In genomic region chr4:77859256-77859655, GRCh38 we compare ENCODE assay signal across 1 cellular context.
TF ChIP-seq lines count a peak whose summit lies in the region.

No MANE protein-coding gene starts in this region.

TF ChIP-seq in SK-N-SH treated with all-trans-retinoic acid at 6 μM for 48 hours, 23 proteins besides CTCF, POLR2A, EP300 and RAD21 (continued from another document):
- TF ChIP-seq ISL1 (CRISPR knock-in tag; IDR thresholded peaks at IDR 0.05) = no peak
